In the genomic region with DNA sequence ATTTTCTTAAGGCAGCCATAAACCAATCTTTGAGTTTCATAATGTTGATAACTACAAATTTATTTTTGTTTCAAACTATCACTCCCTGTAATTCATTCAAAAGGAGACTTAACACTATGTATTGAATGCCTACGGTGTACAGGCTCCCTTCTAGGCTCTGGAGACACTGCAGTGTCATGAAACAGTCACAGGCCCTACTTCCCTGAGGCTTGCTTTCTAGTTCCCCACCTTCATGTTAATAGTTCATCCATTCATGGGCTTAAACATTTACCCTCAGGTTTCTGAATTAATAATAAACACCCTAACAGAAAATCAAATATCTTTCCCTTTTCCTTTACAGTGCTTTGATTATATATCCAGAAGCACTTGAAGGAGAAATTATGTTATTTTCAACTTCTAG, we compare ENCODE assay signal across 17 cellular contexts.
A peak's percentile ranks its signal among the peaks of the same experiment; 100 is the strongest.
DNase-seq lines count a peak whose midpoint lies in the region; ATAC-seq and TF ChIP-seq lines count a peak whose summit lies in the region.
"Had no signal": no experiment of that assay in that cellular context is flagged by ENCODE, and none has a peak within 500 bp of the region (broad histone marks: within the 10 kb centered on the region; RNA-seq: fewer than 3 reads in every experiment).

No MANE protein-coding gene starts in this region.

- H4K20me1 ChIP-seq in Karpas-422 (ENCODE audit: insufficient read depth, low read depth, low read length), result no peaks in the 10 kb centered on the region

- no peaks in the 10 kb centered on the region for H3K79me2 ChIP-seq in Karpas-422 (ENCODE audit: low read length)

- no peaks in the 10 kb centered on the region for H3K9me2 ChIP-seq in Karpas-422 (replicated peaks; ENCODE audit: insufficient read depth, low read length)

- no peak overlapping the region for H3K4me3 ChIP-seq in Karpas-422 (ENCODE audit: low read length)
- no peak overlapping the region for H3K4me3 ChIP-seq in adrenal gland
- H3K4me3 ChIP-seq: esophagus muscularis mucosa, smooth muscle cell had no signal

- H3K4me1 ChIP-seq in Karpas-422 (ENCODE audit: low read length), result peaks cover 23% of the 10 kb centered on the region
- H3K4me1 ChIP-seq in adrenal gland (replicated peaks in 1 of 2), result no peaks in the 10 kb centered on the region
- H3K4me1 ChIP-seq: esophagus muscularis mucosa had no signal

- no peak for TF ChIP-seq CTCF in adrenal gland (IDR thresholded peaks at IDR 0.05)

- H3K9me3 ChIP-seq in Karpas-422 (ENCODE audit: low read length) (no peaks in the 10 kb centered on the region), adrenal gland (replicated peaks in 1 of 3) (no peaks in the 10 kb centered on the region)
- H3K9me3 ChIP-seq: esophagus muscularis mucosa had no signal

- no peak overlapping the region; the same call in 1 of the 2 replicates for H2AFZ ChIP-seq in Karpas-422 (ENCODE audit: low read length)

- no peak overlapping the region for H3K27ac ChIP-seq in Karpas-422 (ENCODE audit: low read length)
- no peak overlapping the region for H3K27ac ChIP-seq in adrenal gland
- H3K27ac ChIP-seq: C4-2B, esophagus muscularis mucosa had no signal

- H3K36me3 ChIP-seq in Karpas-422 (ENCODE audit: insufficient read depth, low read length) (no peaks in the 10 kb centered on the region), adrenal gland (replicated peaks in 1 of 2) (no peaks in the 10 kb centered on the region)
- H3K36me3 ChIP-seq: esophagus muscularis mucosa had no signal

- no peak for TF ChIP-seq POLR2A in adrenal gland (IDR thresholded peaks at IDR 0.05)

- 37 to 50% (median 44%) methylated on average over 1 of the region's 1 CpG for WGBS in adrenal gland, 4 donors

- no peak overlapping the region for H3K4me2 ChIP-seq in Karpas-422 (ENCODE audit: low read depth, low read length, poor library complexity, severe bottlenecking)
- H3K4me2 ChIP-seq: smooth muscle cell had no signal

- DNase-seq in kidney glomerular epithelial cell (lab: John Stamatoyannopoulos, UW), result peak; percentile 22
- DNase-seq in Karpas-422, result no peak
- DNase-seq in head of caudate nucleus, result no peak
- no peak for DNase-seq in ureter (ENCODE audit: low spot score)
- no peak for DNase-seq in adrenal gland
- DNase-seq: activated B cell treated with CpG ODN at 0.5 μM for 24 hours; activated CD8-positive, alpha-beta memory T cell treated with anti-CD3 and anti-CD28 coated beads, Interleukin-2, amount 50 U/mL, for 48 hours; activated naive CD8-positive, alpha-beta T cell treated with anti-CD3 and anti-CD28 coated beads, Interleukin-2, amount 10 ng/mL, durations not matched to agents 7 days and 5 days; mesenchymal stem cell; NCI-H2081 treated with DMSO at 0.1 percent for 48 hours; nucleus accumbens had no signal

- H3K9ac ChIP-seq in Karpas-422 (ENCODE audit: low read length), result no peak overlapping the region

- no peaks in the 10 kb centered on the region for H3K27me3 ChIP-seq in Karpas-422 (ENCODE audit: low read length)
- no peaks in the 10 kb centered on the region for H3K27me3 ChIP-seq in adrenal gland
- H3K27me3 ChIP-seq: esophagus muscularis mucosa had no signal

- ATAC-seq in GM18909 (IDR thresholded peaks at IDR 0.05; ENCODE audit: poor library complexity, unreplicated experiment) (peak; percentile 83), GM21723 (IDR thresholded peaks at IDR 0.05; ENCODE audit: unreplicated experiment) (peak; percentile 52), HG03095 (IDR thresholded peaks at IDR 0.05; ENCODE audit: unreplicated experiment) (peak; percentile 67)

- intact Hi-C loops in head of caudate nucleus (cut with DNase I) (no loop called here), adrenal gland (cut with DNase I) (no loop called here)
